In the genomic region with DNA sequence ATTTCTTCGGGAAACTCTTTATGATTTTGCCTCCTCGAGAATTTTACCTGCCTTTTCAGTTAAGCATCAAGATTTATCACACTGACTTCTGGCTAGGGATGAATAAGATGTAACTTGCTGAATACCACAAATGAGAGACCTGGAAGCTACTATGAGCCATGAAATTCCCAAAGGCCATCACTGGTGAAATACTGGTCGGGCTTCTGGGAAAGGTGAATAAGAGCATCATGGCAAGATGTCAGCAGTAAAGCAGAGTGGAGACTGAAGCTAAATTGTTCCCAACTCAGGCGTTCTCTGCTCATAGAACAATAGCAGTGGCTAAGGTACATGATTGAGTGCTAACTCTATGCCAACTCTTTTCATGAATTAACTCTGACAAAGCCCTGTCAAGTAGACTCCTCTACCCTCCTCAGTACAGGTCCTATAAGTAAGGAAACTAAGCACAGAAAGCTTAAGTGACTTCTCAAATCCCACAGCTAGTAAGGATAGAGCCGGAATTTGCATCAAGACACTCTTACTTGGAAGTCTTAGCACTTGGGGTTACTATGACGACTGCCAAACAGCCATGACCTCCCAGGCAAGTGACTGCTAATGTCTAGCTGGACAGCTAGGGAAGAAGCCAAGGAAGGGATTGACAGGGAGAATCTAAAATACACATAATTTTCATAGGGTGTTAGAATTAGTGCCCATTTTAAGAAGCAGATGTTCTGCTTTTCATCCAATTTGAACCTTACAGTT, we compare ENCODE assay signal across 1 cellular context.
TF ChIP-seq lines count a peak whose summit lies in the region.

No MANE protein-coding gene starts in this region.

TF ChIP-seq in GM12878, 131 proteins besides CTCF, POLR2A, EP300 and RAD21:
- TF ChIP-seq, protein P1, sequence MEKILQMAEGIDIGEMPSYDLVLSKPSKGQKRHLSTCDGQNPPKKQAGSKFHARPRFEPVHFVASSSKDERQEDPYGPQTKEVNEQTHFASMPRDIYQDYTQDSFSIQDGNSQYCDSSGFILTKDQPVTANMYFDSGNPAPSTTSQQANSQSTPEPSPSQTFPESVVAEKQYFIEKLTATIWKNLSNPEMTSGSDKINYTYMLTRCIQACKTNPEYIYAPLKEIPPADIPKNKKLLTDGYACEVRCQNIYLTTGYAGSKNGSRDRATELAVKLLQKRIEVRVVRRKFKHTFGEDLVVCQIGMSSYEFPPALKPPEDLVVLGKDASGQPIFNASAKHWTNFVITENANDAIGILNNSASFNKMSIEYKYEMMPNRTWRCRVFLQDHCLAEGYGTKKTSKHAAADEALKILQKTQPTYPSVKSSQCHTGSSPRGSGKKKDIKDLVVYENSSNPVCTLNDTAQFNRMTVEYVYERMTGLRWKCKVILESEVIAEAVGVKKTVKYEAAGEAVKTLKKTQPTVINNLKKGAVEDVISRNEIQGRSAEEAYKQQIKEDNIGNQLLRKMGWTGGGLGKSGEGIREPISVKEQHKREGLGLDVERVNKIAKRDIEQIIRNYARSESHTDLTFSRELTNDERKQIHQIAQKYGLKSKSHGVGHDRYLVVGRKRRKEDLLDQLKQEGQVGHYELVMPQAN (conservative IDR thresholded peaks at IDR 0.05) = no peak
- TF ChIP-seq, protein P2, sequence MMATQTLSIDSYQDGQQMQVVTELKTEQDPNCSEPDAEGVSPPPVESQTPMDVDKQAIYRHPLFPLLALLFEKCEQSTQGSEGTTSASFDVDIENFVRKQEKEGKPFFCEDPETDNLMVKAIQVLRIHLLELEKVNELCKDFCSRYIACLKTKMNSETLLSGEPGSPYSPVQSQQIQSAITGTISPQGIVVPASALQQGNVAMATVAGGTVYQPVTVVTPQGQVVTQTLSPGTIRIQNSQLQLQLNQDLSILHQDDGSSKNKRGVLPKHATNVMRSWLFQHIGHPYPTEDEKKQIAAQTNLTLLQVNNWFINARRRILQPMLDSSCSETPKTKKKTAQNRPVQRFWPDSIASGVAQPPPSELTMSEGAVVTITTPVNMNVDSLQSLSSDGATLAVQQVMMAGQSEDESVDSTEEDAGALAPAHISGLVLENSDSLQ (IDR thresholded peaks at IDR 0.05) = no peak
- TF ChIP-seq SREBF1 (IDR thresholded peaks at IDR 0.05; ENCODE audit: low read length) = no peak
- no peak for TF ChIP-seq SMARCA5 (IDR thresholded peaks at IDR 0.05)
- no peak for TF ChIP-seq POLR2AphosphoS2 (IDR thresholded peaks at IDR 0.05; ENCODE audit: low read depth, low read length)
TF ChIP-seq in GM12878: peak in this region for 0.
